ENCODE assay signal across 8 cellular contexts in genomic region chr6:1611572-1612385, GRCh38. TPM values are rescaled to one million over a fixed set of nuclear protein-coding genes. Genes with fewer than 3 reads are reported as not detected.
DNase-seq lines count a peak whose midpoint lies in the region; ATAC-seq and TF ChIP-seq lines count a peak whose summit lies in the region.

No MANE protein-coding gene starts in this region.

- intact Hi-C loops in activated T-helper 1 cell treated with anti-CD3 and anti-CD28 coated beads, Interleukin-12 subunit alpha, Interleukin-12 subunit beta, Interleukin-2, Interleukin-4 antibody, amounts not matched to agents 30 ng/mL and 10 ng/mL and 1 ng/mL, durations not matched to agents 14 hours and 24 hours and 36 hours (cut with micrococcal nuclease): loop anchor here (1.0 to 5.0 kb wide), 5 partner anchors 7 to 1616 kb away; partner anchors contain the start of genes FOXQ1 and TUBB2B

- peak overlapping the region in 3 of 5 donors; percentile 38 to 53 (median 45) for H3K9ac ChIP-seq in subcutaneous abdominal adipose tissue (ENCODE audit: low read length in 5 of 5)

- H3K27ac ChIP-seq in subcutaneous abdominal adipose tissue (ENCODE audit: low read depth, low read length): peak overlapping the region; percentile 46

- peak overlapping the region; percentile 75 for H3K4me3 Mint-ChIP-seq in activated T-helper 1 cell treated with anti-CD3 and anti-CD28 coated beads, Interleukin-12 subunit alpha, Interleukin-12 subunit beta, Interleukin-2, Interleukin-4 antibody, amounts not matched to agents 30 ng/mL and 10 ng/mL and 1 ng/mL, durations not matched to agents 14 hours and 24 hours and 36 hours
- H3K4me3 Mint-ChIP-seq in immature natural killer cell: peak overlapping the region; percentile 79 to 95 (median 90)

- no peak for TF ChIP-seq CTCF in AG10803 (conservative IDR thresholded peaks at IDR 0.05; ENCODE audit: low read length)

- POLR2A ChIA-PET in HEK293T (lab: Yijun Ruan, JAX): interaction anchor here (0.6 to 7.0 kb wide), 20 partner anchors 9 to 255 kb away, joined by 3 to 70 read pairs (median 4); no protein-coding TSS in a partner anchor

- peaks cover 18 to 48% (median 47%) of the 10 kb centered on the region in 5 donors for H3K27me3 ChIP-seq in subcutaneous abdominal adipose tissue (ENCODE audit: control insufficient read depth in 5 of 5, insufficient read depth in 4 of 5, low read length in 5 of 5)

- no peaks in the 10 kb centered on the region for H3K9me3 ChIP-seq in subcutaneous abdominal adipose tissue (ENCODE audit: control insufficient read depth in 5 of 5, low read length in 5 of 5)

- H3K4me3 ChIP-seq in AG10803 (ENCODE audit: low read length) (peak overlapping the region; percentile 74), subcutaneous abdominal adipose tissue (ENCODE audit: low read depth in 1 of 5, low read length in 5 of 5) (peak overlapping the region; percentile 61 to 78 (median 70))

- DNase-seq in AG10803 (ENCODE audit: low read depth): peak; percentile 33
- DNase-seq in HEK293T (ENCODE audit: extremely low spot score): no peak
- no peak for DNase-seq in activated T-helper 1 cell treated with anti-CD3 and anti-CD28 coated beads, Interleukin-12 subunit alpha, Interleukin-12 subunit beta, Interleukin-2, Interleukin-4 antibody, amounts not matched to agents 30 ng/mL and 10 ng/mL and 1 ng/mL, durations not matched to agents 14 hours and 24 hours and 36 hours (ENCODE audit: low spot score)
- DNase-seq in immature natural killer cell: no peak
- no peak for DNase-seq in SKM-1 treated with dmso at 0.1 percent for 144 hours (lab: John Stamatoyannopoulos, UW; ENCODE audit: unreplicated experiment)
- DNase-seq in SHP77 treated with DMSO at 0.1 percent for 48 hours (lab: John Stamatoyannopoulos, UW): no peak

- peaks cover 60% of the 10 kb centered on the region for H3K27me3 Mint-ChIP-seq in activated T-helper 1 cell treated with anti-CD3 and anti-CD28 coated beads, Interleukin-12 subunit alpha, Interleukin-12 subunit beta, Interleukin-2, Interleukin-4 antibody, amounts not matched to agents 30 ng/mL and 10 ng/mL and 1 ng/mL, durations not matched to agents 14 hours and 24 hours and 36 hours (ENCODE audit: insufficient read depth)
- peaks cover 23 to 57% (median 49%) of the 10 kb centered on the region in 3 donors for H3K27me3 Mint-ChIP-seq in immature natural killer cell (ENCODE audit: low read depth in 3 of 3)

- H3K27ac Mint-ChIP-seq in activated T-helper 1 cell treated with anti-CD3 and anti-CD28 coated beads, Interleukin-12 subunit alpha, Interleukin-12 subunit beta, Interleukin-2, Interleukin-4 antibody, amounts not matched to agents 30 ng/mL and 10 ng/mL and 1 ng/mL, durations not matched to agents 14 hours and 24 hours and 36 hours: peak overlapping the region; percentile 67
- peak overlapping the region in 2 of 6 donors; percentile 20 to 49 for H3K27ac Mint-ChIP-seq in immature natural killer cell

- no peaks in the 10 kb centered on the region for H3K36me3 ChIP-seq in subcutaneous abdominal adipose tissue (ENCODE audit: control insufficient read depth in 5 of 5, insufficient read depth in 5 of 5, low read length in 5 of 5)

- no peak for ATAC-seq in GM19455 (IDR thresholded peaks at IDR 0.05; ENCODE audit: unreplicated experiment)

- peaks cover 2% of the 10 kb centered on the region for H3K36me3 Mint-ChIP-seq in activated T-helper 1 cell treated with anti-CD3 and anti-CD28 coated beads, Interleukin-12 subunit alpha, Interleukin-12 subunit beta, Interleukin-2, Interleukin-4 antibody, amounts not matched to agents 30 ng/mL and 10 ng/mL and 1 ng/mL, durations not matched to agents 14 hours and 24 hours and 36 hours (ENCODE audit: low read depth)
- no peaks in the 10 kb centered on the region for H3K36me3 Mint-ChIP-seq in immature natural killer cell

- CTCF ChIA-PET in HEK293T (lab: Yijun Ruan, JAX): interaction anchor here (0.6 to 1.1 kb wide), 4 partner anchors 9 to 414 kb away, joined by 3 read pairs; no protein-coding TSS in a partner anchor

- H3K4me1 ChIP-seq in subcutaneous abdominal adipose tissue (ENCODE audit: control insufficient read depth in 5 of 5, insufficient read depth in 5 of 5, low read length in 5 of 5): peaks cover 1 to 57% (median 44%) of the 10 kb centered on the region in 5 donors

- peaks cover 21% of the 10 kb centered on the region for H3K4me1 Mint-ChIP-seq in activated T-helper 1 cell treated with anti-CD3 and anti-CD28 coated beads, Interleukin-12 subunit alpha, Interleukin-12 subunit beta, Interleukin-2, Interleukin-4 antibody, amounts not matched to agents 30 ng/mL and 10 ng/mL and 1 ng/mL, durations not matched to agents 14 hours and 24 hours and 36 hours (ENCODE audit: low read depth)
- H3K4me1 Mint-ChIP-seq in immature natural killer cell: peaks cover 33 to 47% of the 10 kb centered on the region in 2 donors

- no peaks in the 10 kb centered on the region for H3K9me3 Mint-ChIP-seq in activated T-helper 1 cell treated with anti-CD3 and anti-CD28 coated beads, Interleukin-12 subunit alpha, Interleukin-12 subunit beta, Interleukin-2, Interleukin-4 antibody, amounts not matched to agents 30 ng/mL and 10 ng/mL and 1 ng/mL, durations not matched to agents 14 hours and 24 hours and 36 hours
- peaks cover 0 to 2% (median 0%) of the 10 kb centered on the region in 6 donors for H3K9me3 Mint-ChIP-seq in immature natural killer cell

TF ChIP-seq in HEK293T, 16 proteins besides CTCF, POLR2A, EP300 and RAD21:
- TF ChIP-seq CTBP1 (IDR thresholded peaks at IDR 0.05; ENCODE audit: borderline replicate concordance) (peak; percentile 41; the same call in 1 of the 2 replicates), NFRKB (IDR thresholded peaks at IDR 0.05) (no peak), FOXM1 (IDR thresholded peaks at IDR 0.05; ENCODE audit: borderline replicate concordance) (0 out of 2 replicates have a peak, but pooled peaks have one; percentile 25)

RNA-seq across cellular contexts. Expression of gene FOXC1, which starts 2.1 kb away (rescaled TPM):
- total RNA-seq in activated T-helper 1 cell treated with anti-CD3 and anti-CD28 coated beads, Interleukin-12 subunit alpha, Interleukin-12 subunit beta, Interleukin-2, Interleukin-4 antibody, amounts not matched to agents 30 ng/mL and 10 ng/mL and 1 ng/mL, durations not matched to agents 14 hours and 24 hours and 36 hours: 0.23 and 0.44 TPM in 2 replicates
- under 1 TPM in 1 of 3 donors, not detected in 2; 0.22 TPM for polyA plus RNA-seq in immature natural killer cell
